8 cellular contexts compared by ENCODE assay signal in genomic region chr9:132669636-132670358, GRCh38. TPM values are rescaled to one million over a fixed set of nuclear protein-coding genes. Genes with fewer than 3 reads are reported as not detected.
A peak's percentile ranks its signal among the peaks of the same experiment; 100 is the strongest.
DNase-seq lines count a peak whose midpoint lies in the region; ATAC-seq and TF ChIP-seq lines count a peak whose summit lies in the region.

TSS of gene DDX31 (minus strand) at chr9:132669983. CDS start at chr9:132669934, 49 bp downstream.

- ATAC-seq in GM21447 (IDR thresholded peaks at IDR 0.05; ENCODE audit: unreplicated experiment) (peak; percentile 54), natural killer cell (peak; percentile 77 to 92 (median 81))
- ATAC-seq in activated T-helper 17 cell treated with anti-CD3 and anti-CD28 coated beads, Interleukin-2, amount 50 U/mL, for 72 hours (replicated peaks) = peak; percentile 89
- ATAC-seq in stimulated activated naive B cell treated with anti-CD40 and anti-IgM and Interleukin-4, amounts not matched to agents 10 μg/mL and 1 μg/mL and 100 μg/mL, for 72 hours (replicated peaks) = peak; percentile 89 to 93

- H3K4me3 Mint-ChIP-seq in activated T-helper 17 cell treated with anti-CD3 and anti-CD28 coated beads, Interleukin-2, amount 50 U/mL, for 72 hours = peak within 1 kb of the TSS; percentile 72
- peak within 1 kb of the TSS; percentile 92 for H3K4me3 Mint-ChIP-seq in natural killer cell
- peak within 1 kb of the TSS; percentile 92 to 96 for H3K4me3 Mint-ChIP-seq in stimulated activated naive B cell treated with anti-CD40 and anti-IgM and Interleukin-4, amounts not matched to agents 10 μg/mL and 1 μg/mL and 100 μg/mL, for 72 hours

- H3K27ac Mint-ChIP-seq in activated T-helper 17 cell treated with anti-CD3 and anti-CD28 coated beads, Interleukin-2, amount 50 U/mL, for 72 hours = peak within 1 kb of the TSS; percentile 76
- peak within 1 kb of the TSS; percentile 91 for H3K27ac Mint-ChIP-seq in natural killer cell
- H3K27ac Mint-ChIP-seq in stimulated activated naive B cell treated with anti-CD40 and anti-IgM and Interleukin-4, amounts not matched to agents 10 μg/mL and 1 μg/mL and 100 μg/mL, for 72 hours = peak within 1 kb of the TSS; percentile 98

- peak within 1 kb of the TSS; percentile 94 for H3K4me3 ChIP-seq in fibroblast of mammary gland (ENCODE audit: control insufficient read depth, low read depth, low read length)

- TF ChIP-seq CTCF in fibroblast of mammary gland (conservative IDR thresholded peaks at IDR 0.05; ENCODE audit: control insufficient read depth, insufficient read depth, low read depth, low read length) (no peak), natural killer cell (IDR thresholded peaks at IDR 0.05) (no peak)

- peak; percentile 91 for DNase-seq in DMS 273 (lab: John Stamatoyannopoulos, UW; ENCODE audit: unreplicated experiment)
- DNase-seq in HuH-7 (ENCODE audit: low spot score) = peak; percentile 85
- DNase-seq in RPMI7951 (ENCODE audit: low read depth) = peak; percentile 79
- DNase-seq in fibroblast of mammary gland (ENCODE audit: low read depth) = peak; percentile 70
- DNase-seq in natural killer cell = peak; percentile 81
- DNase-seq in stimulated activated naive B cell treated with anti-CD40 and anti-IgM and Interleukin-4, amounts not matched to agents 10 μg/mL and 1 μg/mL and 100 μg/mL, for 72 hours = peak; percentile 85

- H3K9me3 Mint-ChIP-seq in activated T-helper 17 cell treated with anti-CD3 and anti-CD28 coated beads, Interleukin-2, amount 50 U/mL, for 72 hours = no peaks in the 10 kb centered on the region
- H3K9me3 Mint-ChIP-seq in natural killer cell = no peaks in the 10 kb centered on the region
- no peaks in the 10 kb centered on the region for H3K9me3 Mint-ChIP-seq in stimulated activated naive B cell treated with anti-CD40 and anti-IgM and Interleukin-4, amounts not matched to agents 10 μg/mL and 1 μg/mL and 100 μg/mL, for 72 hours

- H3K36me3 Mint-ChIP-seq in activated T-helper 17 cell treated with anti-CD3 and anti-CD28 coated beads, Interleukin-2, amount 50 U/mL, for 72 hours (ENCODE audit: low read depth) = peaks cover 43% of the 10 kb centered on the region
- no peaks in the 10 kb centered on the region for H3K36me3 Mint-ChIP-seq in natural killer cell
- peaks cover 6 to 22% of the 10 kb centered on the region in 2 donors for H3K36me3 Mint-ChIP-seq in stimulated activated naive B cell treated with anti-CD40 and anti-IgM and Interleukin-4, amounts not matched to agents 10 μg/mL and 1 μg/mL and 100 μg/mL, for 72 hours

- intact Hi-C loops in natural killer cell (cut with micrococcal nuclease) = loop anchor here (1.0 to 10.0 kb wide), 4 partner anchors 133 to 255 kb away; partner anchors contain the start of genes AK8, CFAP77 and SPACA9

- H3K4me1 Mint-ChIP-seq in activated T-helper 17 cell treated with anti-CD3 and anti-CD28 coated beads, Interleukin-2, amount 50 U/mL, for 72 hours = peaks cover 32% of the 10 kb centered on the region
- H3K4me1 Mint-ChIP-seq in natural killer cell = peaks cover 40 to 46% of the 10 kb centered on the region in 2 donors
- H3K4me1 Mint-ChIP-seq in stimulated activated naive B cell treated with anti-CD40 and anti-IgM and Interleukin-4, amounts not matched to agents 10 μg/mL and 1 μg/mL and 100 μg/mL, for 72 hours = peaks cover 31 to 40% of the 10 kb centered on the region in 2 donors

- no peaks in the 10 kb centered on the region for H3K27me3 Mint-ChIP-seq in activated T-helper 17 cell treated with anti-CD3 and anti-CD28 coated beads, Interleukin-2, amount 50 U/mL, for 72 hours
- no peaks in the 10 kb centered on the region for H3K27me3 Mint-ChIP-seq in natural killer cell (ENCODE audit: low read depth in 2 of 2)
- H3K27me3 Mint-ChIP-seq in stimulated activated naive B cell treated with anti-CD40 and anti-IgM and Interleukin-4, amounts not matched to agents 10 μg/mL and 1 μg/mL and 100 μg/mL, for 72 hours = no peaks in the 10 kb centered on the region

RNA-seq across cellular contexts. Expression of gene DDX31, which starts in this region (rescaled TPM):
- total RNA-seq in RPMI7951 (2014; rRNA removed; shearing (Covaris generic)) = 9.2 and 9.6 TPM in 2 replicates
- 10 to 100 TPM; 12.7 to 23.0 TPM for total RNA-seq in activated T-helper 17 cell treated with anti-CD3 and anti-CD28 coated beads, Interleukin-2, amount 50 U/mL, for 72 hours
- total RNA-seq in natural killer cell = 10 to 100 TPM in 2 of 3 donors, 1 to 10 TPM in 1; 6.5 to 12.2 (median 11.5) TPM

Comparison
In these comparisons a context has a peak if more than half of its experiments do, and no peak if none do; other contexts are left out.
1. Peak in every context shown above with its lines: DNase-seq, ATAC-seq and H3K4me3 ChIP-seq.